Comparison of ENCODE assay signal across 1 cellular context in the genomic region with DNA sequence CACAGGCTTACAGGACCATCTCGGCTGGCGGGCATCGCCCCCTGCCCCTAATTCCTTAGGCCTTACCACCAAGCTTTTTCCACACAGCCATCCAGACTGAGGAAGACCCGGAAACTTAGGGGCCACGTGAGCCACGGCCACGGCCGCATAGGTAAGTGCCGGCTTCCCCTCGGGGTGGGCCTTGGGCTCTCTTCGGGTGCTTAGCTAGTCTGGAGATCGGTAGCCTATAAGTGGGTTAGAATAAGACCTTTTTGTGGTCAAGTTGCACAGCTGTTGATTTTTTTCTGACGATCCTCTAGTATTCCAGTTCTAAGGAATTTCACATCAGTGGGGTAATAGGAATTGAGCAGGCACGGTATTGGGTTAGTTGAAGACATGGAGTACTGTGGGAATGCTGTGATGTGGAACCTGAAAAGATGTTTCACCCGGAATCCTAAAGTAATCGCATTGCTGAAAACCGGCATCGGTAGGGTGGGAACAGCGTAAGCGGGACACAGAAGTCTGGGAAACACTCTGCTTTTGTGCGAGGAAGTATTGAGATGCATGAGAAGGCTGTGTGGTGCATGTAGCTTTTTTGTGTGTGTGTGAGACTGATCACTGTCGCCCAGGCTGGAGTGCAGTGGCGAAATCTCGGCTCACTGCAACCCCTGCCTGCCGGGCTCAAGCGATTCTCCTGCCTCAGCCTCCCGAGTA.
TF ChIP-seq lines count a peak whose summit lies in the region.

No MANE protein-coding gene starts in this region.

TF ChIP-seq in K562, 482 proteins besides CTCF, POLR2A, EP300 and RAD21 (continued from another document and continues in another):
- TF ChIP-seq SRSF3 (IDR thresholded peaks at IDR 0.05; ENCODE audit: insufficient read depth, low read length) (peak; percentile 88; the same call in 1 of the 2 replicates), CBFA2T2 (conservative IDR thresholded peaks at IDR 0.05) (no peak), CREBBP (IDR thresholded peaks at IDR 0.05; ENCODE audit: low read depth, low read length) (no peak), ZNF583 (CRISPR knock-in tag; IDR thresholded peaks at IDR 0.05) (no peak), CEBPG (CRISPR knock-in tag; IDR thresholded peaks at IDR 0.05) (no peak), CEBPG (tag; conservative IDR thresholded peaks at IDR 0.05 in 1 of 2, IDR thresholded peaks at IDR 0.05 in 1 of 2) (no peak), ZNF764 (CRISPR knock-in tag; IDR thresholded peaks at IDR 0.05; ENCODE audit: low read depth) (no peak), NCOA6 (IDR thresholded peaks at IDR 0.05) (no peak), RAD51 (IDR thresholded peaks at IDR 0.05; ENCODE audit: borderline replicate concordance, low read depth) (no peak), MYNN (IDR thresholded peaks at IDR 0.05) (no peak), MYNN (CRISPR knock-in tag; IDR thresholded peaks at IDR 0.05) (no peak), NFE2 (IDR thresholded peaks at IDR 0.05; ENCODE audit: low read depth) (no peak), SLC30A9 (CRISPR knock-in tag; IDR thresholded peaks at IDR 0.05) (no peak), RFX1 (IDR thresholded peaks at IDR 0.05) (no peak), TCF7 (IDR thresholded peaks at IDR 0.05; ENCODE audit: borderline replicate concordance) (no peak), RHOXF2B (CRISPR knock-in tag; conservative IDR thresholded peaks at IDR 0.05) (no peak), PCBP2 (IDR thresholded peaks at IDR 0.05; ENCODE audit: low read depth, low read length, poor library complexity, severe bottlenecking) (no peak), SNRNP70 (optimal IDR thresholded peaks at IDR 0.05; ENCODE audit: low read depth, low read length) (peak; percentile 59), ZNF165 (CRISPR knock-in tag; IDR thresholded peaks at IDR 0.05; ENCODE audit: borderline replicate concordance) (no peak), FOXA1 (IDR thresholded peaks at IDR 0.05; ENCODE audit: borderline replicate concordance) (no peak), SAP30 (IDR thresholded peaks at IDR 0.05; ENCODE audit: borderline replicate concordance, insufficient read depth, low read depth, low read length, poor library complexity, severe bottlenecking) (peak; percentile 1), BRCA1 (IDR thresholded peaks at IDR 0.05) (no peak), BRCA1 (CRISPR knock-in tag; IDR thresholded peaks at IDR 0.05) (0 out of 2 replicates have a peak, but pooled peaks have one; percentile 22)
- TF ChIP-seq, protein P1, sequence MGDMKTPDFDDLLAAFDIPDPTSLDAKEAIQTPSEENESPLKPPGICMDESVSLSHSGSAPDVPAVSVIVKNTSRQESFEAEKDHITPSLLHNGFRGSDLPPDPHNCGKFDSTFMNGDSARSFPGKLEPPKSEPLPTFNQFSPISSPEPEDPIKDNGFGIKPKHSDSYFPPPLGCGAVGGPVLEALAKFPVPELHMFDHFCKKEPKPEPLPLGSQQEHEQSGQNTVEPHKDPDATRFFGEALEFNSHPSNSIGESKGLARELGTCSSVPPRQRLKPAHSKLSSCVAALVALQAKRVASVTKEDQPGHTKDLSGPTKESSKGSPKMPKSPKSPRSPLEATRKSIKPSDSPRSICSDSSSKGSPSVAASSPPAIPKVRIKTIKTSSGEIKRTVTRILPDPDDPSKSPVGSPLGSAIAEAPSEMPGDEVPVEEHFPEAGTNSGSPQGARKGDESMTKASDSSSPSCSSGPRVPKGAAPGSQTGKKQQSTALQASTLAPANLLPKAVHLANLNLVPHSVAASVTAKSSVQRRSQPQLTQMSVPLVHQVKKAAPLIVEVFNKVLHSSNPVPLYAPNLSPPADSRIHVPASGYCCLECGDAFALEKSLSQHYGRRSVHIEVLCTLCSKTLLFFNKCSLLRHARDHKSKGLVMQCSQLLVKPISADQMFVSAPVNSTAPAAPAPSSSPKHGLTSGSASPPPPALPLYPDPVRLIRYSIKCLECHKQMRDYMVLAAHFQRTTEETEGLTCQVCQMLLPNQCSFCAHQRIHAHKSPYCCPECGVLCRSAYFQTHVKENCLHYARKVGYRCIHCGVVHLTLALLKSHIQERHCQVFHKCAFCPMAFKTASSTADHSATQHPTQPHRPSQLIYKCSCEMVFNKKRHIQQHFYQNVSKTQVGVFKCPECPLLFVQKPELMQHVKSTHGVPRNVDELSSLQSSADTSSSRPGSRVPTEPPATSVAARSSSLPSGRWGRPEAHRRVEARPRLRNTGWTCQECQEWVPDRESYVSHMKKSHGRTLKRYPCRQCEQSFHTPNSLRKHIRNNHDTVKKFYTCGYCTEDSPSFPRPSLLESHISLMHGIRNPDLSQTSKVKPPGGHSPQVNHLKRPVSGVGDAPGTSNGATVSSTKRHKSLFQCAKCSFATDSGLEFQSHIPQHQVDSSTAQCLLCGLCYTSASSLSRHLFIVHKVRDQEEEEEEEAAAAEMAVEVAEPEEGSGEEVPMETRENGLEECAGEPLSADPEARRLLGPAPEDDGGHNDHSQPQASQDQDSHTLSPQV (IDR thresholded peaks at IDR 0.05), result no peak
- TF ChIP-seq, protein P2, sequence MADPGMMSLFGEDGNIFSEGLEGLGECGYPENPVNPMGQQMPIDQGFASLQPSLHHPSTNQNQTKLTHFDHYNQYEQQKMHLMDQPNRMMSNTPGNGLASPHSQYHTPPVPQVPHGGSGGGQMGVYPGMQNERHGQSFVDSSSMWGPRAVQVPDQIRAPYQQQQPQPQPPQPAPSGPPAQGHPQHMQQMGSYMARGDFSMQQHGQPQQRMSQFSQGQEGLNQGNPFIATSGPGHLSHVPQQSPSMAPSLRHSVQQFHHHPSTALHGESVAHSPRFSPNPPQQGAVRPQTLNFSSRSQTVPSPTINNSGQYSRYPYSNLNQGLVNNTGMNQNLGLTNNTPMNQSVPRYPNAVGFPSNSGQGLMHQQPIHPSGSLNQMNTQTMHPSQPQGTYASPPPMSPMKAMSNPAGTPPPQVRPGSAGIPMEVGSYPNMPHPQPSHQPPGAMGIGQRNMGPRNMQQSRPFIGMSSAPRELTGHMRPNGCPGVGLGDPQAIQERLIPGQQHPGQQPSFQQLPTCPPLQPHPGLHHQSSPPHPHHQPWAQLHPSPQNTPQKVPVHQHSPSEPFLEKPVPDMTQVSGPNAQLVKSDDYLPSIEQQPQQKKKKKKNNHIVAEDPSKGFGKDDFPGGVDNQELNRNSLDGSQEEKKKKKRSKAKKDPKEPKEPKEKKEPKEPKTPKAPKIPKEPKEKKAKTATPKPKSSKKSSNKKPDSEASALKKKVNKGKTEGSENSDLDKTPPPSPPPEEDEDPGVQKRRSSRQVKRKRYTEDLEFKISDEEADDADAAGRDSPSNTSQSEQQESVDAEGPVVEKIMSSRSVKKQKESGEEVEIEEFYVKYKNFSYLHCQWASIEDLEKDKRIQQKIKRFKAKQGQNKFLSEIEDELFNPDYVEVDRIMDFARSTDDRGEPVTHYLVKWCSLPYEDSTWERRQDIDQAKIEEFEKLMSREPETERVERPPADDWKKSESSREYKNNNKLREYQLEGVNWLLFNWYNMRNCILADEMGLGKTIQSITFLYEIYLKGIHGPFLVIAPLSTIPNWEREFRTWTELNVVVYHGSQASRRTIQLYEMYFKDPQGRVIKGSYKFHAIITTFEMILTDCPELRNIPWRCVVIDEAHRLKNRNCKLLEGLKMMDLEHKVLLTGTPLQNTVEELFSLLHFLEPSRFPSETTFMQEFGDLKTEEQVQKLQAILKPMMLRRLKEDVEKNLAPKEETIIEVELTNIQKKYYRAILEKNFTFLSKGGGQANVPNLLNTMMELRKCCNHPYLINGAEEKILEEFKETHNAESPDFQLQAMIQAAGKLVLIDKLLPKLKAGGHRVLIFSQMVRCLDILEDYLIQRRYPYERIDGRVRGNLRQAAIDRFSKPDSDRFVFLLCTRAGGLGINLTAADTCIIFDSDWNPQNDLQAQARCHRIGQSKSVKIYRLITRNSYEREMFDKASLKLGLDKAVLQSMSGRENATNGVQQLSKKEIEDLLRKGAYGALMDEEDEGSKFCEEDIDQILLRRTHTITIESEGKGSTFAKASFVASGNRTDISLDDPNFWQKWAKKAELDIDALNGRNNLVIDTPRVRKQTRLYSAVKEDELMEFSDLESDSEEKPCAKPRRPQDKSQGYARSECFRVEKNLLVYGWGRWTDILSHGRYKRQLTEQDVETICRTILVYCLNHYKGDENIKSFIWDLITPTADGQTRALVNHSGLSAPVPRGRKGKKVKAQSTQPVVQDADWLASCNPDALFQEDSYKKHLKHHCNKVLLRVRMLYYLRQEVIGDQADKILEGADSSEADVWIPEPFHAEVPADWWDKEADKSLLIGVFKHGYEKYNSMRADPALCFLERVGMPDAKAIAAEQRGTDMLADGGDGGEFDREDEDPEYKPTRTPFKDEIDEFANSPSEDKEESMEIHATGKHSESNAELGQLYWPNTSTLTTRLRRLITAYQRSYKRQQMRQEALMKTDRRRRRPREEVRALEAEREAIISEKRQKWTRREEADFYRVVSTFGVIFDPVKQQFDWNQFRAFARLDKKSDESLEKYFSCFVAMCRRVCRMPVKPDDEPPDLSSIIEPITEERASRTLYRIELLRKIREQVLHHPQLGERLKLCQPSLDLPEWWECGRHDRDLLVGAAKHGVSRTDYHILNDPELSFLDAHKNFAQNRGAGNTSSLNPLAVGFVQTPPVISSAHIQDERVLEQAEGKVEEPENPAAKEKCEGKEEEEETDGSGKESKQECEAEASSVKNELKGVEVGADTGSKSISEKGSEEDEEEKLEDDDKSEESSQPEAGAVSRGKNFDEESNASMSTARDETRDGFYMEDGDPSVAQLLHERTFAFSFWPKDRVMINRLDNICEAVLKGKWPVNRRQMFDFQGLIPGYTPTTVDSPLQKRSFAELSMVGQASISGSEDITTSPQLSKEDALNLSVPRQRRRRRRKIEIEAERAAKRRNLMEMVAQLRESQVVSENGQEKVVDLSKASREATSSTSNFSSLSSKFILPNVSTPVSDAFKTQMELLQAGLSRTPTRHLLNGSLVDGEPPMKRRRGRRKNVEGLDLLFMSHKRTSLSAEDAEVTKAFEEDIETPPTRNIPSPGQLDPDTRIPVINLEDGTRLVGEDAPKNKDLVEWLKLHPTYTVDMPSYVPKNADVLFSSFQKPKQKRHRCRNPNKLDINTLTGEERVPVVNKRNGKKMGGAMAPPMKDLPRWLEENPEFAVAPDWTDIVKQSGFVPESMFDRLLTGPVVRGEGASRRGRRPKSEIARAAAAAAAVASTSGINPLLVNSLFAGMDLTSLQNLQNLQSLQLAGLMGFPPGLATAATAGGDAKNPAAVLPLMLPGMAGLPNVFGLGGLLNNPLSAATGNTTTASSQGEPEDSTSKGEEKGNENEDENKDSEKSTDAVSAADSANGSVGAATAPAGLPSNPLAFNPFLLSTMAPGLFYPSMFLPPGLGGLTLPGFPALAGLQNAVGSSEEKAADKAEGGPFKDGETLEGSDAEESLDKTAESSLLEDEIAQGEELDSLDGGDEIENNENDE (IDR thresholded peaks at IDR 0.05; ENCODE audit: low read depth, low read length), result no peak
- TF ChIP-seq, protein P3, sequence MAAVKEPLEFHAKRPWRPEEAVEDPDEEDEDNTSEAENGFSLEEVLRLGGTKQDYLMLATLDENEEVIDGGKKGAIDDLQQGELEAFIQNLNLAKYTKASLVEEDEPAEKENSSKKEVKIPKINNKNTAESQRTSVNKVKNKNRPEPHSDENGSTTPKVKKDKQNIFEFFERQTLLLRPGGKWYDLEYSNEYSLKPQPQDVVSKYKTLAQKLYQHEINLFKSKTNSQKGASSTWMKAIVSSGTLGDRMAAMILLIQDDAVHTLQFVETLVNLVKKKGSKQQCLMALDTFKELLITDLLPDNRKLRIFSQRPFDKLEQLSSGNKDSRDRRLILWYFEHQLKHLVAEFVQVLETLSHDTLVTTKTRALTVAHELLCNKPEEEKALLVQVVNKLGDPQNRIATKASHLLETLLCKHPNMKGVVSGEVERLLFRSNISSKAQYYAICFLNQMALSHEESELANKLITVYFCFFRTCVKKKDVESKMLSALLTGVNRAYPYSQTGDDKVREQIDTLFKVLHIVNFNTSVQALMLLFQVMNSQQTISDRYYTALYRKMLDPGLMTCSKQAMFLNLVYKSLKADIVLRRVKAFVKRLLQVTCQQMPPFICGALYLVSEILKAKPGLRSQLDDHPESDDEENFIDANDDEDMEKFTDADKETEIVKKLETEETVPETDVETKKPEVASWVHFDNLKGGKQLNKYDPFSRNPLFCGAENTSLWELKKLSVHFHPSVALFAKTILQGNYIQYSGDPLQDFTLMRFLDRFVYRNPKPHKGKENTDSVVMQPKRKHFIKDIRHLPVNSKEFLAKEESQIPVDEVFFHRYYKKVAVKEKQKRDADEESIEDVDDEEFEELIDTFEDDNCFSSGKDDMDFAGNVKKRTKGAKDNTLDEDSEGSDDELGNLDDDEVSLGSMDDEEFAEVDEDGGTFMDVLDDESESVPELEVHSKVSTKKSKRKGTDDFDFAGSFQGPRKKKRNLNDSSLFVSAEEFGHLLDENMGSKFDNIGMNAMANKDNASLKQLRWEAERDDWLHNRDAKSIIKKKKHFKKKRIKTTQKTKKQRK (IDR thresholded peaks at IDR 0.05; ENCODE audit: borderline replicate concordance, low read depth, low read length), result no peak
- TF ChIP-seq, protein P4, sequence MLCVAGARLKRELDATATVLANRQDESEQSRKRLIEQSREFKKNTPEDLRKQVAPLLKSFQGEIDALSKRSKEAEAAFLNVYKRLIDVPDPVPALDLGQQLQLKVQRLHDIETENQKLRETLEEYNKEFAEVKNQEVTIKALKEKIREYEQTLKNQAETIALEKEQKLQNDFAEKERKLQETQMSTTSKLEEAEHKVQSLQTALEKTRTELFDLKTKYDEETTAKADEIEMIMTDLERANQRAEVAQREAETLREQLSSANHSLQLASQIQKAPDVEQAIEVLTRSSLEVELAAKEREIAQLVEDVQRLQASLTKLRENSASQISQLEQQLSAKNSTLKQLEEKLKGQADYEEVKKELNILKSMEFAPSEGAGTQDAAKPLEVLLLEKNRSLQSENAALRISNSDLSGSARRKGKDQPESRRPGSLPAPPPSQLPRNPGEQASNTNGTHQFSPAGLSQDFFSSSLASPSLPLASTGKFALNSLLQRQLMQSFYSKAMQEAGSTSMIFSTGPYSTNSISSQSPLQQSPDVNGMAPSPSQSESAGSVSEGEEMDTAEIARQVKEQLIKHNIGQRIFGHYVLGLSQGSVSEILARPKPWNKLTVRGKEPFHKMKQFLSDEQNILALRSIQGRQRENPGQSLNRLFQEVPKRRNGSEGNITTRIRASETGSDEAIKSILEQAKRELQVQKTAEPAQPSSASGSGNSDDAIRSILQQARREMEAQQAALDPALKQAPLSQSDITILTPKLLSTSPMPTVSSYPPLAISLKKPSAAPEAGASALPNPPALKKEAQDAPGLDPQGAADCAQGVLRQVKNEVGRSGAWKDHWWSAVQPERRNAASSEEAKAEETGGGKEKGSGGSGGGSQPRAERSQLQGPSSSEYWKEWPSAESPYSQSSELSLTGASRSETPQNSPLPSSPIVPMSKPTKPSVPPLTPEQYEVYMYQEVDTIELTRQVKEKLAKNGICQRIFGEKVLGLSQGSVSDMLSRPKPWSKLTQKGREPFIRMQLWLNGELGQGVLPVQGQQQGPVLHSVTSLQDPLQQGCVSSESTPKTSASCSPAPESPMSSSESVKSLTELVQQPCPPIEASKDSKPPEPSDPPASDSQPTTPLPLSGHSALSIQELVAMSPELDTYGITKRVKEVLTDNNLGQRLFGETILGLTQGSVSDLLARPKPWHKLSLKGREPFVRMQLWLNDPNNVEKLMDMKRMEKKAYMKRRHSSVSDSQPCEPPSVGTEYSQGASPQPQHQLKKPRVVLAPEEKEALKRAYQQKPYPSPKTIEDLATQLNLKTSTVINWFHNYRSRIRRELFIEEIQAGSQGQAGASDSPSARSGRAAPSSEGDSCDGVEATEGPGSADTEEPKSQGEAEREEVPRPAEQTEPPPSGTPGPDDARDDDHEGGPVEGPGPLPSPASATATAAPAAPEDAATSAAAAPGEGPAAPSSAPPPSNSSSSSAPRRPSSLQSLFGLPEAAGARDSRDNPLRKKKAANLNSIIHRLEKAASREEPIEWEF (CRISPR knock-in tag; IDR thresholded peaks at IDR 0.05), result no peak
- TF ChIP-seq, protein P5, sequence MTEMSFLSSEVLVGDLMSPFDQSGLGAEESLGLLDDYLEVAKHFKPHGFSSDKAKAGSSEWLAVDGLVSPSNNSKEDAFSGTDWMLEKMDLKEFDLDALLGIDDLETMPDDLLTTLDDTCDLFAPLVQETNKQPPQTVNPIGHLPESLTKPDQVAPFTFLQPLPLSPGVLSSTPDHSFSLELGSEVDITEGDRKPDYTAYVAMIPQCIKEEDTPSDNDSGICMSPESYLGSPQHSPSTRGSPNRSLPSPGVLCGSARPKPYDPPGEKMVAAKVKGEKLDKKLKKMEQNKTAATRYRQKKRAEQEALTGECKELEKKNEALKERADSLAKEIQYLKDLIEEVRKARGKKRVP (CRISPR knock-in tag; IDR thresholded peaks at IDR 0.05), result no peak
